ENCODE assay signal across 15 cellular contexts in genomic region chr20:61451953-61452352, GRCh38.
DNase-seq lines count a peak whose midpoint lies in the region; TF ChIP-seq lines count a peak whose summit lies in the region.
"Had no signal": no experiment of that assay in that cellular context is flagged by ENCODE, and none has a peak within 500 bp of the region (broad histone marks: within the 10 kb centered on the region; RNA-seq: fewer than 3 reads in every experiment).

No MANE protein-coding gene starts in this region.

- DNase-seq in NCI-H2227 (lab: John Stamatoyannopoulos, UW; ENCODE audit: unreplicated experiment) = peak; percentile 26
- DNase-seq in NCI-H2227 treated with DMSO at 0.1 percent for 48 hours (lab: John Stamatoyannopoulos, UW) = no peak
- peak; percentile 71 for DNase-seq in mesenteric fat pad (ENCODE audit: low spot score)
- DNase-seq in posterior vena cava (ENCODE audit: low spot score) = peak; percentile 49
- no peak for DNase-seq in GM10266 (ENCODE audit: extremely low spot score)
- no peak for DNase-seq in colonic mucosa
- DNase-seq: 8988T; CD4-positive, alpha-beta memory T cell; DMS153; DND-41; EL had no signal

- no peaks in the 10 kb centered on the region for H3K4me1 ChIP-seq in colonic mucosa
- H3K4me1 ChIP-seq: BLaER1, HAP-1 had no signal

- H3K27me3 Mint-ChIP-seq in brain = peaks cover 3% of the 10 kb centered on the region

- H3K9ac ChIP-seq in colonic mucosa (ENCODE audit: low read depth in 2 of 2, low read length in 2 of 2) = no peak overlapping the region
- H3K9ac ChIP-seq: BLaER1 had no signal

- no peak overlapping the region for H3K27ac ChIP-seq in colonic mucosa
- H3K27ac ChIP-seq: BLaER1 had no signal

- intact Hi-C loops in posterior vena cava (cut with DNase I) = no loop called here
- intact Hi-C loops in colonic mucosa (cut with DNase I) = no loop called here

- no peaks in the 10 kb centered on the region for H3K9me3 ChIP-seq in colonic mucosa
- H3K9me3 ChIP-seq: BLaER1, HAP-1 had no signal

- no peak overlapping the region for H3K4me3 Mint-ChIP-seq in brain
- H3K4me3 Mint-ChIP-seq: CD14-positive monocyte; CD4-positive, alpha-beta memory T cell had no signal

- H3K4me3 ChIP-seq in colonic mucosa = no peak overlapping the region
- H3K4me3 ChIP-seq: BLaER1, HAP-1 had no signal

- TF ChIP-seq CTCF in brain (conservative IDR thresholded peaks at IDR 0.05) (no peak), GM10266 (IDR thresholded peaks at IDR 0.05; ENCODE audit: control insufficient read depth, insufficient read depth, low read depth, missing control alignments) (no peak), colonic mucosa (IDR thresholded peaks at IDR 0.05) (no peak)

- no peaks in the 10 kb centered on the region for H3K36me3 ChIP-seq in colonic mucosa
- H3K36me3 ChIP-seq: BLaER1, HAP-1 had no signal

- peaks cover 3% of the 10 kb centered on the region for H3K36me3 Mint-ChIP-seq in brain
- H3K36me3 Mint-ChIP-seq: CD14-positive monocyte; CD4-positive, alpha-beta memory T cell had no signal

- peaks cover 0 to 4% (median 0%) of the 10 kb centered on the region in 5 experiments for H3K9me3 Mint-ChIP-seq in brain

- no peaks in the 10 kb centered on the region for H3K27me3 ChIP-seq in colonic mucosa
- H3K27me3 ChIP-seq: BLaER1 had no signal

- peak overlapping the region in 4 of 5 experiments; percentile 57 to 73 (median 68) for H3K27ac Mint-ChIP-seq in brain
- H3K27ac Mint-ChIP-seq: CD14-positive monocyte; CD4-positive, alpha-beta memory T cell had no signal

- H3K4me1 Mint-ChIP-seq in brain = peaks cover 50% of the 10 kb centered on the region
- H3K4me1 Mint-ChIP-seq: CD14-positive monocyte; CD4-positive, alpha-beta memory T cell had no signal

Comparison
In these comparisons a context has a peak if more than half of its experiments do, and no peak if none do; other contexts are left out.
1. DNase-seq: peak in NCI-H2227 (single experiment), mesenteric fat pad (single experiment) and posterior vena cava (single experiment); none in NCI-H2227 treated with DMSO at 0.1 percent for 48 hours (single experiment), GM10266 (single experiment) and colonic mucosa (single experiment).